ENCODE assay signal across 9 cellular contexts in genomic region chr1:244730934-244731434, GRCh38.
A peak's percentile ranks its signal among the peaks of the same experiment; 100 is the strongest.
DNase-seq lines count a peak whose midpoint lies in the region; ATAC-seq and TF ChIP-seq lines count a peak whose summit lies in the region.
"Had no signal": no experiment of that assay in that cellular context is flagged by ENCODE, and none has a peak within 500 bp of the region (broad histone marks: within the 10 kb centered on the region; RNA-seq: fewer than 3 reads in every experiment).

No MANE protein-coding gene starts in this region.

- peaks cover 9% of the 10 kb centered on the region for H3K9me3 Mint-ChIP-seq in T-helper 2 cell treated with Interferon-gamma antibody and Interleukin-4, amounts not matched to agents 5 μg/mL and 100 μg/mL, for 36 hours
- H3K9me3 Mint-ChIP-seq in activated naive CD8-positive, alpha-beta T cell treated with anti-CD3 and anti-CD28 coated beads, Interleukin-2, amount 50 U/mL, for 24 hours = no peaks in the 10 kb centered on the region
- no peaks in the 10 kb centered on the region for H3K9me3 Mint-ChIP-seq in stimulated activated naive CD8-positive, alpha-beta T cell treated with anti-CD3 and anti-CD28 coated beads, Interleukin-15, amount 100 ng/mL, for 72 hours

- no peak overlapping the region for H3K27ac Mint-ChIP-seq in T-helper 2 cell treated with Interferon-gamma antibody and Interleukin-4, amounts not matched to agents 5 μg/mL and 100 μg/mL, for 36 hours
- no peak overlapping the region for H3K27ac Mint-ChIP-seq in activated naive CD8-positive, alpha-beta T cell treated with anti-CD3 and anti-CD28 coated beads, Interleukin-2, amount 50 U/mL, for 24 hours
- H3K27ac Mint-ChIP-seq in stimulated activated naive CD8-positive, alpha-beta T cell treated with anti-CD3 and anti-CD28 coated beads, Interleukin-15, amount 100 ng/mL, for 72 hours = peak overlapping the region; percentile 76 to 90

- H3K4me3 ChIP-seq in left lung = peak overlapping the region; percentile 43 to 52

- peaks cover 13% of the 10 kb centered on the region for H3K4me1 Mint-ChIP-seq in T-helper 2 cell treated with Interferon-gamma antibody and Interleukin-4, amounts not matched to agents 5 μg/mL and 100 μg/mL, for 36 hours (ENCODE audit: low read depth)
- H3K4me1 Mint-ChIP-seq in activated naive CD8-positive, alpha-beta T cell treated with anti-CD3 and anti-CD28 coated beads, Interleukin-2, amount 50 U/mL, for 24 hours = peaks cover 13% of the 10 kb centered on the region
- peaks cover 14% of the 10 kb centered on the region for H3K4me1 Mint-ChIP-seq in stimulated activated naive CD8-positive, alpha-beta T cell treated with anti-CD3 and anti-CD28 coated beads, Interleukin-15, amount 100 ng/mL, for 72 hours

- intact Hi-C loops in left lung (cut with DNase I) = no loop called here

- TF ChIP-seq CTCF in left lung (IDR thresholded peaks at IDR 0.05) = no peak

- no peaks in the 10 kb centered on the region for H3K36me3 ChIP-seq in left lung

- no peak for DNase-seq in T-helper 2 cell treated with Interferon-gamma antibody and Interleukin-4, amounts not matched to agents 5 μg/mL and 100 μg/mL, for 36 hours (ENCODE audit: low spot score)
- DNase-seq in T-helper 2 cell = no peak
- DNase-seq in activated naive CD8-positive, alpha-beta T cell treated with anti-CD3 and anti-CD28 coated beads, Interleukin-2, amount 50 U/mL, for 24 hours = no peak
- DNase-seq in left lung = no peak
- DNase-seq in stimulated activated naive CD8-positive, alpha-beta T cell treated with anti-CD3 and anti-CD28 coated beads, Interleukin-15, amount 100 ng/mL, for 72 hours = no peak
- no peak for DNase-seq in effector CD4-positive, alpha-beta T cell
- no peak for DNase-seq in stimulated activated naive CD4-positive, alpha-beta T cell (lab: John Stamatoyannopoulos, UW)
- DNase-seq: stimulated activated CD4-positive, alpha-beta T cell treated with anti-CD3 and anti-CD28 coated beads, Interleukin-4, amount 100 ng/mL, for 24 hours had no signal

- H3K27me3 Mint-ChIP-seq in T-helper 2 cell treated with Interferon-gamma antibody and Interleukin-4, amounts not matched to agents 5 μg/mL and 100 μg/mL, for 36 hours (ENCODE audit: low read depth) = peaks cover 53% of the 10 kb centered on the region
- peaks cover 23% of the 10 kb centered on the region for H3K27me3 Mint-ChIP-seq in activated naive CD8-positive, alpha-beta T cell treated with anti-CD3 and anti-CD28 coated beads, Interleukin-2, amount 50 U/mL, for 24 hours
- peaks cover 27% of the 10 kb centered on the region for H3K27me3 Mint-ChIP-seq in stimulated activated naive CD8-positive, alpha-beta T cell treated with anti-CD3 and anti-CD28 coated beads, Interleukin-15, amount 100 ng/mL, for 72 hours

- ATAC-seq in activated naive CD8-positive, alpha-beta T cell treated with anti-CD3 and anti-CD28 coated beads, Interleukin-2, amount 50 U/mL, for 24 hours = no peak
- ATAC-seq in left lung (no peak), GM19467 (IDR thresholded peaks at IDR 0.05; ENCODE audit: unreplicated experiment) (no peak)
- ATAC-seq in stimulated activated naive CD8-positive, alpha-beta T cell treated with anti-CD3 and anti-CD28 coated beads, Interleukin-15, amount 100 ng/mL, for 72 hours = no peak

- H3K4me3 Mint-ChIP-seq in T-helper 2 cell treated with Interferon-gamma antibody and Interleukin-4, amounts not matched to agents 5 μg/mL and 100 μg/mL, for 36 hours = peak overlapping the region; percentile 76
- H3K4me3 Mint-ChIP-seq in activated naive CD8-positive, alpha-beta T cell treated with anti-CD3 and anti-CD28 coated beads, Interleukin-2, amount 50 U/mL, for 24 hours = peak overlapping the region; percentile 62
- peak overlapping the region; percentile 74 to 91 for H3K4me3 Mint-ChIP-seq in stimulated activated naive CD8-positive, alpha-beta T cell treated with anti-CD3 and anti-CD28 coated beads, Interleukin-15, amount 100 ng/mL, for 72 hours

- H3K4me1 ChIP-seq in left lung = peaks cover 0 to 16% of the 10 kb centered on the region in 2 donors

- H3K36me3 Mint-ChIP-seq in T-helper 2 cell treated with Interferon-gamma antibody and Interleukin-4, amounts not matched to agents 5 μg/mL and 100 μg/mL, for 36 hours (ENCODE audit: low read depth) = peaks cover 2% of the 10 kb centered on the region
- H3K36me3 Mint-ChIP-seq in activated naive CD8-positive, alpha-beta T cell treated with anti-CD3 and anti-CD28 coated beads, Interleukin-2, amount 50 U/mL, for 24 hours (ENCODE audit: low read depth) = no peaks in the 10 kb centered on the region

- H3K9me3 ChIP-seq in left lung = no peaks in the 10 kb centered on the region

- no peak overlapping the region for H3K27ac ChIP-seq in left lung

- H3K27me3 ChIP-seq in left lung = peaks cover 0 to 38% of the 10 kb centered on the region in 2 donors

Comparison
In these comparisons a context has a peak if more than half of its experiments do, and no peak if none do; other contexts are left out.
1. H3K27ac Mint-ChIP-seq: peak in stimulated activated naive CD8-positive, alpha-beta T cell treated with anti-CD3 and anti-CD28 coated beads, Interleukin-15, amount 100 ng/mL, for 72 hours (2 of 2); none in T-helper 2 cell treated with Interferon-gamma antibody and Interleukin-4, amounts not matched to agents 5 μg/mL and 100 μg/mL, for 36 hours (single experiment) and activated naive CD8-positive, alpha-beta T cell treated with anti-CD3 and anti-CD28 coated beads, Interleukin-2, amount 50 U/mL, for 24 hours (single experiment).
2. Peak in every context shown above with its lines, with median percentiles within 50 percentile points of each other: H3K4me3 Mint-ChIP-seq.